ENCODE assay signal across 8 cellular contexts in genomic region chr17:50129303-50129945, GRCh38. TPM values are rescaled to one million over a fixed set of nuclear protein-coding genes. Genes with fewer than 3 reads are reported as not detected.
DNase-seq lines count a peak whose midpoint lies in the region; ATAC-seq and TF ChIP-seq lines count a peak whose summit lies in the region.

No MANE protein-coding gene starts in this region.

- CTCF ChIA-PET in Calu3 (lab: Charles Lee), result no interaction called here

- H3K27ac Mint-ChIP-seq in Calu3 (ENCODE audit: unreplicated experiment), result peak overlapping the region; percentile 36
- no peak overlapping the region for H3K27ac Mint-ChIP-seq in activated T-helper 2 cell treated with anti-CD3 and anti-CD28 coated beads, Interferon-gamma antibody, Interleukin-2, Interleukin-4, amounts not matched to agents 10 μg/mL and 5 μg/mL and 100 μg/mL, durations not matched to agents 14 hours and 24 hours and 36 hours

- peak overlapping the region; percentile 57 for H3K4me3 Mint-ChIP-seq in Calu3 (ENCODE audit: low read depth, unreplicated experiment)
- peak overlapping the region; percentile 72 for H3K4me3 Mint-ChIP-seq in activated T-helper 2 cell treated with anti-CD3 and anti-CD28 coated beads, Interferon-gamma antibody, Interleukin-2, Interleukin-4, amounts not matched to agents 10 μg/mL and 5 μg/mL and 100 μg/mL, durations not matched to agents 14 hours and 24 hours and 36 hours (ENCODE audit: low read depth)

- H3K27me3 Mint-ChIP-seq in Calu3 (ENCODE audit: unreplicated experiment), result peaks cover 63% of the 10 kb centered on the region
- H3K27me3 Mint-ChIP-seq in activated T-helper 2 cell treated with anti-CD3 and anti-CD28 coated beads, Interferon-gamma antibody, Interleukin-2, Interleukin-4, amounts not matched to agents 10 μg/mL and 5 μg/mL and 100 μg/mL, durations not matched to agents 14 hours and 24 hours and 36 hours (ENCODE audit: low read depth), result peaks cover 31% of the 10 kb centered on the region

- intact Hi-C loops in Calu3 (cut with micrococcal nuclease; ENCODE audit: unreplicated experiment) (no loop called here), heart right ventricle (cut with DNase I) (no loop called here)
- intact Hi-C loops in activated T-helper 2 cell treated with anti-CD3 and anti-CD28 coated beads, Interferon-gamma antibody, Interleukin-2, Interleukin-4, amounts not matched to agents 10 μg/mL and 5 μg/mL and 100 μg/mL, durations not matched to agents 14 hours and 24 hours and 36 hours (cut with micrococcal nuclease), result no loop called here

- no peaks in the 10 kb centered on the region for H3K9me3 Mint-ChIP-seq in Calu3 (ENCODE audit: low read depth, unreplicated experiment)
- H3K9me3 Mint-ChIP-seq in activated T-helper 2 cell treated with anti-CD3 and anti-CD28 coated beads, Interferon-gamma antibody, Interleukin-2, Interleukin-4, amounts not matched to agents 10 μg/mL and 5 μg/mL and 100 μg/mL, durations not matched to agents 14 hours and 24 hours and 36 hours, result no peaks in the 10 kb centered on the region

- H3K27me3 ChIP-seq in Loucy (ENCODE audit: insufficient read depth, low read length, poor library complexity, severe bottlenecking), result no peaks in the 10 kb centered on the region
- H3K27me3 ChIP-seq in heart right ventricle, result peaks cover 0 to 40% (median 0%) of the 10 kb centered on the region in 7 donors

- peak overlapping the region in 4 of 10 donors; percentile 4 to 36 (median 27) for H3K27ac ChIP-seq in heart right ventricle
- peak overlapping the region in 5 of 21 experiments; percentile 14 to 57 (median 41) for H3K27ac ChIP-seq in skin epidermis

- DNase-seq in Calu3 (peak; percentile 35), heart right ventricle (no peak), SKM-1 (lab: John Stamatoyannopoulos, UW; ENCODE audit: unreplicated experiment) (no peak), DMS153 treated with DMSO at 0.1 percent for 48 hours (lab: John Stamatoyannopoulos, UW; ENCODE audit: unreplicated experiment) (no peak), NOMO-1 treated with dmso at 0.1 percent for 144 hours (lab: John Stamatoyannopoulos, UW; ENCODE audit: unreplicated experiment) (no peak)
- no peak for DNase-seq in activated T-helper 2 cell treated with anti-CD3 and anti-CD28 coated beads, Interferon-gamma antibody, Interleukin-2, Interleukin-4, amounts not matched to agents 10 μg/mL and 5 μg/mL and 100 μg/mL, durations not matched to agents 14 hours and 24 hours and 36 hours (ENCODE audit: low spot score)

- no peaks in the 10 kb centered on the region for H3K9me2 ChIP-seq in Loucy (replicated peaks; ENCODE audit: low read depth, low read length)

- peaks cover 17% of the 10 kb centered on the region for H3K36me3 Mint-ChIP-seq in Calu3 (ENCODE audit: insufficient read depth, unreplicated experiment)
- H3K36me3 Mint-ChIP-seq in activated T-helper 2 cell treated with anti-CD3 and anti-CD28 coated beads, Interferon-gamma antibody, Interleukin-2, Interleukin-4, amounts not matched to agents 10 μg/mL and 5 μg/mL and 100 μg/mL, durations not matched to agents 14 hours and 24 hours and 36 hours (ENCODE audit: low read depth), result peaks cover 31% of the 10 kb centered on the region

- H4K20me1 ChIP-seq in Loucy (ENCODE audit: insufficient read depth, low read length, poor library complexity, severe bottlenecking), result no peaks in the 10 kb centered on the region

- H3F3A ChIP-seq in Loucy (ENCODE audit: low read depth), result peaks cover 4% of the 10 kb centered on the region; the same call in 1 of the 2 replicates

- H3K36me3 ChIP-seq in Loucy (ENCODE audit: insufficient read depth, low read length) (peaks cover 4% of the 10 kb centered on the region; the same call in 1 of the 2 replicates), heart right ventricle (peaks cover 0 to 14% (median 0%) of the 10 kb centered on the region in 9 donors)

- 0 out of 2 replicates have a peak overlapping the region, but pooled peaks have one; percentile 60 for H2AFZ ChIP-seq in Loucy (ENCODE audit: low read length)

- no peak for TF ChIP-seq CTCF in Calu3 (IDR thresholded peaks at IDR 0.05; ENCODE audit: unreplicated experiment)
- TF ChIP-seq CTCF in Loucy (conservative IDR thresholded peaks at IDR 0.05; ENCODE audit: low read length), result no peak
- TF ChIP-seq CTCF in heart right ventricle (IDR thresholded peaks at IDR 0.05), result no peak

- H3K9ac ChIP-seq in Loucy (ENCODE audit: low read depth, low read length, poor library complexity, severe bottlenecking), result peak overlapping the region; percentile 52

- H3K4me1 Mint-ChIP-seq in Calu3 (ENCODE audit: low read depth, unreplicated experiment), result peaks cover 23% of the 10 kb centered on the region
- H3K4me1 Mint-ChIP-seq in activated T-helper 2 cell treated with anti-CD3 and anti-CD28 coated beads, Interferon-gamma antibody, Interleukin-2, Interleukin-4, amounts not matched to agents 10 μg/mL and 5 μg/mL and 100 μg/mL, durations not matched to agents 14 hours and 24 hours and 36 hours (ENCODE audit: low read depth), result peaks cover 22% of the 10 kb centered on the region

- 2 to 3% methylated on average over 34 to 45 of the region's 54 CpGs for WGBS in heart right ventricle, 2 donors

- H3K4me1 ChIP-seq in Loucy (ENCODE audit: insufficient read depth, low read length, poor library complexity, severe bottlenecking), result peaks cover 23% of the 10 kb centered on the region
- peaks cover 14 to 66% (median 44%) of the 10 kb centered on the region in 9 donors for H3K4me1 ChIP-seq in heart right ventricle

- H3K4me2 ChIP-seq in Loucy (ENCODE audit: low read depth, low read length, poor library complexity, severe bottlenecking), result peak overlapping the region; percentile 76

- H3K9me3 ChIP-seq in Loucy (ENCODE audit: insufficient read depth, low read depth, low read length) (no peaks in the 10 kb centered on the region), heart right ventricle (no peaks in the 10 kb centered on the region)

- H3K79me2 ChIP-seq in Loucy (ENCODE audit: insufficient read depth, low read length), result no peaks in the 10 kb centered on the region

- H3K4me3 ChIP-seq in Loucy (ENCODE audit: low read length, poor library complexity, severe bottlenecking) (peak overlapping the region; percentile 72), heart right ventricle (peak overlapping the region; percentile 33 to 58 (median 55)), skin epidermis (peak overlapping the region; percentile 28 to 42 (median 39))

- no TSS peak for BruUV-seq in Calu3 (replicated peaks; lab: Mats Ljungman, UMichigan)

- peak in 3 of 8 donors; percentile 3 to 13 (median 6) for ATAC-seq in heart right ventricle

RNA-seq across cellular contexts. Expression of gene SAMD14, which starts 0.5 kb away (rescaled TPM):
- not detected in 2 replicates for total RNA-seq in Calu3 (2022)
- 2.0 and 2.4 TPM in 2 replicates for total RNA-seq in activated T-helper 2 cell treated with anti-CD3 and anti-CD28 coated beads, Interferon-gamma antibody, Interleukin-2, Interleukin-4, amounts not matched to agents 10 μg/mL and 5 μg/mL and 100 μg/mL, durations not matched to agents 14 hours and 24 hours and 36 hours
- 1 to 10 TPM; 1.5 to 3.8 (median 1.9) TPM for total RNA-seq in heart right ventricle
- 1 to 10 TPM; 1.9 to 3.8 TPM for polyA plus RNA-seq in heart right ventricle

RNA-seq across cellular contexts. Expression of gene PPP1R9B, which starts 21.1 kb away (rescaled TPM):
- 74.3 and 89.7 TPM in 2 replicates for total RNA-seq in Calu3 (2022)
- 126 and 130 TPM in 2 replicates for total RNA-seq in activated T-helper 2 cell treated with anti-CD3 and anti-CD28 coated beads, Interferon-gamma antibody, Interleukin-2, Interleukin-4, amounts not matched to agents 10 μg/mL and 5 μg/mL and 100 μg/mL, durations not matched to agents 14 hours and 24 hours and 36 hours
- 10 to 100 TPM; 17.3 to 45.4 (median 26.9) TPM for total RNA-seq in heart right ventricle
- 10 to 100 TPM; 22.4 to 42.7 TPM for polyA plus RNA-seq in heart right ventricle

RNA-seq across cellular contexts. Expression of gene PDK2, which starts 34.3 kb away (rescaled TPM):
- total RNA-seq in Calu3 (2022) (29.5 and 39.1 TPM in 2 replicates), heart right ventricle (100 to 1,000 TPM; 161 to 337 (median 231) TPM)
- total RNA-seq in activated T-helper 2 cell treated with anti-CD3 and anti-CD28 coated beads, Interferon-gamma antibody, Interleukin-2, Interleukin-4, amounts not matched to agents 10 μg/mL and 5 μg/mL and 100 μg/mL, durations not matched to agents 14 hours and 24 hours and 36 hours, result 11.0 and 12.1 TPM in 2 replicates
- polyA plus RNA-seq in heart right ventricle, result 100 to 1,000 TPM in 1 of 2 donors, 10 to 100 TPM in 1; 88.1 to 129 TPM

RNA-seq across cellular contexts. Expression of gene SGCA, which starts 36.4 kb away (rescaled TPM):
- total RNA-seq in Calu3 (2022) (not detected in 2 replicates), heart right ventricle (100 to 1,000 TPM; 136 to 204 (median 158) TPM)
- 0.41 and 0.48 TPM in 2 replicates for total RNA-seq in activated T-helper 2 cell treated with anti-CD3 and anti-CD28 coated beads, Interferon-gamma antibody, Interleukin-2, Interleukin-4, amounts not matched to agents 10 μg/mL and 5 μg/mL and 100 μg/mL, durations not matched to agents 14 hours and 24 hours and 36 hours
- 100 to 1,000 TPM; 137 to 314 TPM for polyA plus RNA-seq in heart right ventricle
